13 cellular contexts compared by ENCODE assay signal in genomic region chr13:106530907-106531520, GRCh38. TPM values are rescaled to one million over a fixed set of nuclear protein-coding genes. Genes with fewer than 3 reads are reported as not detected.
A peak's percentile ranks its signal among the peaks of the same experiment; 100 is the strongest.
DNase-seq lines count a peak whose midpoint lies in the region; ATAC-seq and TF ChIP-seq lines count a peak whose summit lies in the region.
"Had no signal": no experiment of that assay in that cellular context is flagged by ENCODE, and none has a peak within 500 bp of the region (broad histone marks: within the 10 kb centered on the region; RNA-seq: fewer than 3 reads in every experiment).

No MANE protein-coding gene starts in this region.

- peaks cover 73% of the 10 kb centered on the region for H3K4me1 Mint-ChIP-seq in nephron progenitor cell

- ATAC-seq in RWPE2 (ENCODE audit: low read depth) (no peak), GM21381 (IDR thresholded peaks at IDR 0.05; ENCODE audit: unreplicated experiment) (no peak)
- ATAC-seq: right lobe of liver had no signal

- no peaks in the 10 kb centered on the region for H3K9me3 Mint-ChIP-seq in nephron progenitor cell
- H3K9me3 Mint-ChIP-seq: T-helper 2 cell treated with Interferon-gamma antibody and Interleukin-4, amounts not matched to agents 5 μg/mL and 100 μg/mL, for 36 hours had no signal

- H3K36me3 ChIP-seq in RWPE2 (ENCODE audit: low read depth): peaks cover 67% of the 10 kb centered on the region
- no peaks in the 10 kb centered on the region for H3K36me3 ChIP-seq in esophagus muscularis mucosa
- H3K36me3 ChIP-seq: cardiac muscle cell, right lobe of liver had no signal

- H3K4me3 ChIP-seq in AG04449 (ENCODE audit: low read depth, low read length): peak overlapping the region; percentile 85
- no peak overlapping the region for H3K4me3 ChIP-seq in RWPE2 (ENCODE audit: severe bottlenecking)
- peak overlapping the region in 3 of 4 donors; percentile 1 to 12 (median 6) for H3K4me3 ChIP-seq in esophagus muscularis mucosa

- intact Hi-C loops in esophagus muscularis mucosa (cut with DNase I): loop anchor here (5.0 to 10.0 kb wide), 3 partner anchors 86 to 1956 kb away; no protein-coding TSS in a partner anchor

- 88% methylated on average over 8 of the region's 8 CpGs for WGBS in esophagus muscularis mucosa

- H3K27ac ChIP-seq in RWPE2 (ENCODE audit: poor library complexity, severe bottlenecking) (peak overlapping the region; percentile 83), esophagus muscularis mucosa (replicated peaks in 1 of 4) (peak overlapping the region in 2 of 4 donors; percentile 84 to 90)
- H3K27ac ChIP-seq: cardiac muscle cell had no signal

- H3K4me3 Mint-ChIP-seq in nephron progenitor cell: peak overlapping the region; percentile 98
- H3K4me3 Mint-ChIP-seq: T-helper 2 cell treated with Interferon-gamma antibody and Interleukin-4, amounts not matched to agents 5 μg/mL and 100 μg/mL, for 36 hours had no signal

- CTCF ChIA-PET in AG04449 (lab: Yijun Ruan, JAX): interaction anchor here (0.7 to 2.1 kb wide), 4 partner anchors 447 to 1959 kb away, joined by 3 to 7 read pairs (median 4); no protein-coding TSS in a partner anchor

- H3K9me3 ChIP-seq in RWPE2 (ENCODE audit: severe bottlenecking) (no peaks in the 10 kb centered on the region), esophagus muscularis mucosa (no peaks in the 10 kb centered on the region)
- H3K9me3 ChIP-seq: right lobe of liver had no signal

- POLR2A ChIA-PET in AG04449 (lab: Yijun Ruan, JAX): interaction anchor here (0.6 kb wide), 1 partner anchor 412 kb away, joined by 3 read pairs; no protein-coding TSS in a partner anchor

- H3K4me1 ChIP-seq in RWPE2 (ENCODE audit: insufficient read depth, poor library complexity, severe bottlenecking) (peaks cover 32% of the 10 kb centered on the region), esophagus muscularis mucosa (peaks cover 18 to 61% (median 51%) of the 10 kb centered on the region in 4 donors)

- H3K27me3 ChIP-seq in RWPE2 (ENCODE audit: insufficient read depth, poor library complexity, severe bottlenecking): no peaks in the 10 kb centered on the region
- H3K27me3 ChIP-seq in esophagus muscularis mucosa: no peaks in the 10 kb centered on the region
- H3K27me3 ChIP-seq: cardiac muscle cell had no signal

- peak overlapping the region; percentile 69 for H3K27ac Mint-ChIP-seq in nephron progenitor cell
- H3K27ac Mint-ChIP-seq: T-helper 2 cell treated with Interferon-gamma antibody and Interleukin-4, amounts not matched to agents 5 μg/mL and 100 μg/mL, for 36 hours had no signal

- H3K36me3 Mint-ChIP-seq in nephron progenitor cell (ENCODE audit: low read depth): peaks cover 10% of the 10 kb centered on the region

- no peak for TF ChIP-seq CTCF in AG04449 (IDR thresholded peaks at IDR 0.05; ENCODE audit: insufficient read depth, low read length, missing control alignments)
- no peak for TF ChIP-seq CTCF in RWPE2 (IDR thresholded peaks at IDR 0.05; ENCODE audit: poor library complexity, severe bottlenecking)
- no peak for TF ChIP-seq CTCF in esophagus muscularis mucosa (IDR thresholded peaks at IDR 0.05)
- no peak for TF ChIP-seq CTCF in nephron progenitor cell (IDR thresholded peaks at IDR 0.05)

- no peak for DNase-seq in AG04449 (ENCODE audit: low read depth, low spot score)
- DNase-seq in RWPE2 (ENCODE audit: low spot score): no peak
- DNase-seq in esophagus muscularis mucosa (ENCODE audit: extremely low spot score): no peak
- no peak for DNase-seq in nephron progenitor cell
- DNase-seq in NCI-H1048 (lab: John Stamatoyannopoulos, UW): no peak
- DNase-seq in activated CD8-positive, alpha-beta memory T cell treated with anti-CD3 and anti-CD28 coated beads, Interleukin-2, amount 50 U/mL, for 48 hours: no peak
- no peak for DNase-seq in cortex of kidney (lab: John Stamatoyannopoulos, UW)
- DNase-seq: activated T-cell treated with anti-CD3 and anti-CD28 coated beads for 4 hours, GDM1, right lobe of liver had no signal

- no peak for TF ChIP-seq POLR2A in esophagus muscularis mucosa (IDR thresholded peaks at IDR 0.05; ENCODE audit: low read depth)

- peaks cover 7% of the 10 kb centered on the region for H3K27me3 Mint-ChIP-seq in nephron progenitor cell (ENCODE audit: low read depth, poor library complexity)

- no peak for TF ChIP-seq EP300 in esophagus muscularis mucosa (IDR thresholded peaks at IDR 0.05)

RNA-seq across cellular contexts. Expression of gene EFNB2, which starts 4.4 kb away (rescaled TPM):
- 10 to 100 TPM in 3 of 4 donors, 1 to 10 TPM in 1; 10.0 to 20.2 (median 17.5) TPM for total RNA-seq in esophagus muscularis mucosa

RNA-seq across cellular contexts. Expression of gene ARGLU1, which starts 36.9 kb away (rescaled TPM):
- 10 to 100 TPM; 46.7 to 77.2 (median 62.6) TPM for total RNA-seq in esophagus muscularis mucosa
